In the genomic region with DNA sequence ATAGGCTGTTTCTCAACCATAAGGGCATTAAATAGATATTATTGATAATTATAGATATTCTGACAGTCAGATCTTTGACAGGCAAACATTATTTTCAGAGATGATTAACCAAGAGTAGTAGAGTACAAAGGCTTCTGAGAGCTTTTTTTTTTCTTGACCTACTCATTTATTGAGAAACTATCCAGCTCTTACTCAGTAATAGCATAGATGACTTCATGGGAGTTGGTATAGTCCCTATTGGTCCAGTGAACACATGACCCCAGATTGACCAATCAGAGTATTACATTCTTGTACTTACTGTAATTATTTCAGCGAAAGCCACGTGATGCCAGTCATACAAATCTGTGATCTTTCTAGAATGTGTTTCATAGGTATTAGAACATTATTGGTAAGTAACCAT, we compare ENCODE assay signal across 23 cellular contexts.
"Had no signal": no experiment of that assay in that cellular context is flagged by ENCODE, and none has a peak within 500 bp of the region (broad histone marks: within the 10 kb centered on the region; RNA-seq: fewer than 3 reads in every experiment).

No MANE protein-coding gene starts in this region.

- H3K4me3 ChIP-seq: esophagus squamous epithelium, heart left ventricle, hepatocyte, lung, ovary, psoas muscle, sigmoid colon, stomach, thyroid gland had no signal

- DNase-seq: cortex of kidney; effector memory CD8-positive, alpha-beta T cell; erythroblast; esophagus squamous epithelium; heart left ventricle; kidney; natural killer cell; occipital lobe; ovary; posterior cingulate gyrus; psoas muscle; right cardiac atrium; sigmoid colon; stimulated activated CD4-positive, alpha-beta T cell treated with anti-CD3 and anti-CD28 coated beads, Interleukin-2, amount 100 ng/mL, for 24 hours; stimulated activated CD4-positive, alpha-beta T cell treated with anti-CD3 and anti-CD28 coated beads, Interleukin-4, amount 100 ng/mL, for 24 hours; stimulated activated naive CD4-positive, alpha-beta T cell treated with Interleukin-2 at 50 U/mL for 16 hours; stomach; thyroid gland had no signal

- H3K27me3 ChIP-seq: esophagus squamous epithelium, heart left ventricle, hepatocyte, ovary, sigmoid colon, stomach, thyroid gland had no signal

- H3K9me3 ChIP-seq: esophagus squamous epithelium, ovary, psoas muscle, sigmoid colon, stomach, thyroid gland had no signal

- H3K36me3 ChIP-seq: esophagus squamous epithelium, heart left ventricle, ovary, sigmoid colon, stomach, thyroid gland had no signal

- FAIRE-seq: endometrium had no signal

- H3K4me1 ChIP-seq: esophagus squamous epithelium, psoas muscle, sigmoid colon, thyroid gland had no signal

- H3K27ac ChIP-seq: esophagus squamous epithelium, heart left ventricle, hepatocyte, ovary, psoas muscle, sigmoid colon, stomach, thyroid gland had no signal

- ATAC-seq: effector memory CD8-positive, alpha-beta T cell; heart left ventricle; left lobe of liver; natural killer cell; psoas muscle; right cardiac atrium; stimulated activated effector memory CD8-positive, alpha-beta T cell treated with anti-CD3 and anti-CD28 coated beads, Interleukin-12 subunit alpha, Interleukin-12 subunit beta, amount 100 ng/mL, for 72 hours had no signal
